In genomic region chr20:22615425-22615824, GRCh38 we compare ENCODE assay signal across 10 cellular contexts. TPM values are rescaled to one million over a fixed set of nuclear protein-coding genes. Genes with fewer than 3 reads are reported as not detected.
"Had no signal": no experiment of that assay in that cellular context is flagged by ENCODE, and none has a peak within 500 bp of the region (broad histone marks: within the 10 kb centered on the region; RNA-seq: fewer than 3 reads in every experiment).

No MANE protein-coding gene starts in this region.

- H2AFZ ChIP-seq: GM23248 had no signal

- DNase-seq: GM23248, GOT3, H9, HCEC 1CT, HFFc6, IMR-90, KG1 had no signal

- H3K9ac ChIP-seq: GM23248 had no signal

- H3K27ac ChIP-seq: GM23248, HL-60 had no signal

- H3K4me3 ChIP-seq: GM23248, K562 had no signal

- ATAC-seq: K562 had no signal

- FAIRE-seq: H54, K562 had no signal

RNA-seq across cellular contexts. Expression of gene FOXA2, which starts 31.1 kb away (rescaled TPM):
- total RNA-seq: GM23248, H9, HFFc6, IMR-90 had no signal
- polyA plus RNA-seq: GM23248, IMR-90 had no signal
